Comparison of ENCODE assay signal across 8 cellular contexts in the genomic region with DNA sequence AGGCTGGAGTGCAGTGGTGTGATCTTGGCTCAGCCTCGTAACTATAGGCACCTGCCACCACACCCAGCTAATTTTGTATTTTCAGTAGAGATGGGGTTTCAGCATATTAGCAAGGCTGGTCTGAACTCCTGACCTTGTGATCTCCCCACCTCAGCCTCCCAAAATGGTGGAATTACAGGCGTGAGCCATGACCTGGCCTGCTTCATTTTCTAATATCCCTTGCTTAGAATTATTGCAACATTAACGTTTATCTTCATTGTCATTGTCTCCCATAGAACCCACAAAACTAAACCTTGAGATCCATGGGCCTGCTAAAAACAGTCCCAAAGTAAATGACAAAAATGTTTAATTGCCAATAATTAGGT. TPM values are rescaled to one million over a fixed set of nuclear protein-coding genes. Genes with fewer than 3 reads are reported as not detected.
DNase-seq lines count a peak whose midpoint lies in the region; ATAC-seq, FAIRE-seq and TF ChIP-seq lines count a peak whose summit lies in the region.

No MANE protein-coding gene starts in this region.

- DNase-seq in T-helper 1 cell = no peak
- DNase-seq in Karpas-422 = peak; percentile 77
- peak in 1 of 7 donors; percentile 52 for DNase-seq in adrenal gland
- DNase-seq in progenitor cell of endocrine pancreas (ENCODE audit: low spot score, unreplicated experiment) = no peak
- no peak for DNase-seq in H54 (ENCODE audit: insufficient read length, low spot score)
- DNase-seq in GM19240 (ENCODE audit: insufficient read length, low spot score) = no peak

- TF ChIP-seq CTCF in adrenal gland (IDR thresholded peaks at IDR 0.05) = no peak
- TF ChIP-seq CTCF in progenitor cell of endocrine pancreas (IDR thresholded peaks at IDR 0.05; ENCODE audit: unreplicated experiment) = no peak

- H3K79me2 ChIP-seq in Karpas-422 (ENCODE audit: low read length) = peaks cover 6% of the 10 kb centered on the region

- H3K9ac ChIP-seq in Karpas-422 (ENCODE audit: low read length) = no peak overlapping the region

- peak overlapping the region; percentile 80 for H3K27ac Mint-ChIP-seq in T-helper 1 cell treated with Interleukin-12 subunit alpha and Interleukin-12 subunit beta and Interleukin-4 antibody, amounts not matched to agents 30 μg/mL and 1 μg/mL, for 36 hours
- peak overlapping the region; percentile 80 for H3K27ac Mint-ChIP-seq in progenitor cell of endocrine pancreas

- no peak for FAIRE-seq in H54 (lab: Jason Lieb, UNC)

- H3K4me3 ChIP-seq in Karpas-422 (ENCODE audit: low read length) = no peak overlapping the region
- no peak overlapping the region for H3K4me3 ChIP-seq in adrenal gland

- H3K4me3 Mint-ChIP-seq in T-helper 1 cell treated with Interleukin-12 subunit alpha and Interleukin-12 subunit beta and Interleukin-4 antibody, amounts not matched to agents 30 μg/mL and 1 μg/mL, for 36 hours = no peak overlapping the region
- no peak overlapping the region for H3K4me3 Mint-ChIP-seq in progenitor cell of endocrine pancreas (ENCODE audit: low read depth)

- H3K9me3 ChIP-seq in Karpas-422 (ENCODE audit: low read length) = no peaks in the 10 kb centered on the region
- H3K9me3 ChIP-seq in adrenal gland (replicated peaks in 1 of 3) = no peaks in the 10 kb centered on the region

- H3K4me2 ChIP-seq in Karpas-422 (ENCODE audit: low read depth, low read length, poor library complexity, severe bottlenecking) = no peak overlapping the region

- H3K27ac ChIP-seq in Karpas-422 (ENCODE audit: low read length) (peak overlapping the region; percentile 39), adrenal gland (peak overlapping the region; percentile 25 to 79 (median 42))

- H3K4me1 ChIP-seq in Karpas-422 (ENCODE audit: low read length) (peaks cover 15% of the 10 kb centered on the region), adrenal gland (replicated peaks in 1 of 2) (peaks cover 25 to 44% of the 10 kb centered on the region in 2 donors)

- H3K9me2 ChIP-seq in Karpas-422 (replicated peaks; ENCODE audit: insufficient read depth, low read length) = no peaks in the 10 kb centered on the region

- ATAC-seq in GM21529 (IDR thresholded peaks at IDR 0.05; ENCODE audit: unreplicated experiment) = no peak

- no peaks in the 10 kb centered on the region for H3K9me3 Mint-ChIP-seq in T-helper 1 cell treated with Interleukin-12 subunit alpha and Interleukin-12 subunit beta and Interleukin-4 antibody, amounts not matched to agents 30 μg/mL and 1 μg/mL, for 36 hours
- no peaks in the 10 kb centered on the region for H3K9me3 Mint-ChIP-seq in progenitor cell of endocrine pancreas (ENCODE audit: low read depth)

- no peaks in the 10 kb centered on the region for H3K27me3 ChIP-seq in Karpas-422 (ENCODE audit: low read length)
- no peaks in the 10 kb centered on the region for H3K27me3 ChIP-seq in adrenal gland

- peaks cover 57% of the 10 kb centered on the region for H3K36me3 Mint-ChIP-seq in T-helper 1 cell treated with Interleukin-12 subunit alpha and Interleukin-12 subunit beta and Interleukin-4 antibody, amounts not matched to agents 30 μg/mL and 1 μg/mL, for 36 hours (ENCODE audit: low read depth)
- H3K36me3 Mint-ChIP-seq in progenitor cell of endocrine pancreas (ENCODE audit: insufficient read depth) = peaks cover 40% of the 10 kb centered on the region

- H3K36me3 ChIP-seq in Karpas-422 (ENCODE audit: insufficient read depth, low read length) = peaks cover 39% of the 10 kb centered on the region
- H3K36me3 ChIP-seq in adrenal gland (replicated peaks in 1 of 2) = peaks cover 0 to 47% of the 10 kb centered on the region in 2 donors

- H3K4me1 Mint-ChIP-seq in T-helper 1 cell treated with Interleukin-12 subunit alpha and Interleukin-12 subunit beta and Interleukin-4 antibody, amounts not matched to agents 30 μg/mL and 1 μg/mL, for 36 hours (ENCODE audit: low read depth) = peaks cover 43% of the 10 kb centered on the region
- H3K4me1 Mint-ChIP-seq in progenitor cell of endocrine pancreas (ENCODE audit: low read depth) = peaks cover 33% of the 10 kb centered on the region

- no peak for TF ChIP-seq POLR2A in adrenal gland (IDR thresholded peaks at IDR 0.05)
- no peak for TF ChIP-seq POLR2A in H54 (IDR thresholded peaks at IDR 0.05; ENCODE audit: low read depth, low read length)

- WGBS in adrenal gland, 4 donors = 35 to 43% (median 42%) methylated on average over 3 of the region's 3 CpGs

- no peaks in the 10 kb centered on the region for H3K27me3 Mint-ChIP-seq in T-helper 1 cell treated with Interleukin-12 subunit alpha and Interleukin-12 subunit beta and Interleukin-4 antibody, amounts not matched to agents 30 μg/mL and 1 μg/mL, for 36 hours (ENCODE audit: low read depth)
- no peaks in the 10 kb centered on the region for H3K27me3 Mint-ChIP-seq in progenitor cell of endocrine pancreas

- H4K20me1 ChIP-seq in Karpas-422 (ENCODE audit: insufficient read depth, low read depth, low read length) = peaks cover 9% of the 10 kb centered on the region

- intact Hi-C loops in adrenal gland (cut with DNase I) = loop anchor here in 1 of 2 donors (5.0 kb wide), 1 partner anchor 98 kb away; no protein-coding TSS in a partner anchor

- no peak overlapping the region for H2AFZ ChIP-seq in Karpas-422 (ENCODE audit: low read length)

RNA-seq across cellular contexts. Expression of a gene that starts 6.1 kb away (rescaled TPM):
- total RNA-seq in Karpas-422 (2014; rRNA removed; shearing (Covaris generic); ENCODE audit: low replicate concordance) = 10,549 and 10,623 TPM in 2 replicates
- total RNA-seq in adrenal gland (over 10,000 TPM in 3 of 8 donors, 1,000 to 10,000 TPM in 5; 7,361 to 11,784 (median 9,101) TPM), progenitor cell of endocrine pancreas (12,032 and 12,129 TPM in 2 replicates)
- polyA plus RNA-seq in adrenal gland = over 10,000 TPM in 1 of 3 donors, 1,000 to 10,000 TPM in 2; 7,921 to 10,048 (median 9,514) TPM

RNA-seq across cellular contexts. Expression of a gene that starts 53.2 kb away (rescaled TPM):
- 42.9 and 65.9 TPM in 2 replicates for total RNA-seq in Karpas-422 (2014; rRNA removed; shearing (Covaris generic); ENCODE audit: low replicate concordance)
- total RNA-seq in adrenal gland (10 to 100 TPM; 16.9 to 29.9 (median 22.9) TPM), progenitor cell of endocrine pancreas (20.5 and 27.5 TPM in 2 replicates)
- polyA plus RNA-seq in adrenal gland = 10 to 100 TPM; 14.0 to 26.0 (median 20.3) TPM
